9 cellular contexts compared by ENCODE assay signal in genomic region chr16:58027341-58028167, GRCh38. TPM values are rescaled to one million over a fixed set of nuclear protein-coding genes. Genes with fewer than 3 reads are reported as not detected.
DNase-seq lines count a peak whose midpoint lies in the region; ATAC-seq and TF ChIP-seq lines count a peak whose summit lies in the region.
"Had no signal": no experiment of that assay in that cellular context is flagged by ENCODE, and none has a peak within 500 bp of the region (broad histone marks: within the 10 kb centered on the region; RNA-seq: fewer than 3 reads in every experiment).

No MANE protein-coding gene starts in this region.

- H3K36me3 ChIP-seq in body of pancreas (replicated peaks in 1 of 2; ENCODE audit: insufficient read depth in 1 of 2, low read depth in 2 of 2) (no peaks in the 10 kb centered on the region), subcutaneous abdominal adipose tissue (ENCODE audit: control insufficient read depth in 5 of 5, insufficient read depth in 5 of 5, low read length in 5 of 5) (no peaks in the 10 kb centered on the region)

- H3K27ac ChIP-seq in body of pancreas (peak overlapping the region; percentile 75 to 94 (median 86)), subcutaneous abdominal adipose tissue (ENCODE audit: low read depth, low read length) (peak overlapping the region; percentile 69)

- H3K9me3 ChIP-seq in body of pancreas (no peaks in the 10 kb centered on the region), subcutaneous abdominal adipose tissue (ENCODE audit: control insufficient read depth in 5 of 5, low read length in 5 of 5) (no peaks in the 10 kb centered on the region)

- 10 to 15% methylated on average over 24 to 25 of the region's 26 CpGs for WGBS in body of pancreas, 2 donors

- H3K4me3 ChIP-seq in body of pancreas (peak overlapping the region; percentile 43 to 75), subcutaneous abdominal adipose tissue (ENCODE audit: low read depth in 1 of 5, low read length in 5 of 5) (peak overlapping the region; percentile 19 to 85 (median 81))

- peak in 2 of 3 donors; percentile 48 to 58 for TF ChIP-seq POLR2A in body of pancreas (IDR thresholded peaks at IDR 0.05)

- H3K27me3 ChIP-seq in body of pancreas (no peaks in the 10 kb centered on the region), subcutaneous abdominal adipose tissue (ENCODE audit: control insufficient read depth in 5 of 5, insufficient read depth in 4 of 5, low read length in 5 of 5) (no peaks in the 10 kb centered on the region)

- peak; percentile 17 for ATAC-seq in body of pancreas
- ATAC-seq in GM21526 (IDR thresholded peaks at IDR 0.05; ENCODE audit: low FRiP score, unreplicated experiment) = no peak
- no peak for ATAC-seq in GM21737 (IDR thresholded peaks at IDR 0.05; ENCODE audit: unreplicated experiment)

- H3K4me1 ChIP-seq in body of pancreas = peaks cover 93% of the 10 kb centered on the region
- H3K4me1 ChIP-seq in subcutaneous abdominal adipose tissue (ENCODE audit: control insufficient read depth in 5 of 5, insufficient read depth in 5 of 5, low read length in 5 of 5) = peaks cover 14 to 98% (median 87%) of the 10 kb centered on the region in 5 donors

- no peak for TF ChIP-seq CTCF in body of pancreas (IDR thresholded peaks at IDR 0.05)

- H3K9ac ChIP-seq in subcutaneous abdominal adipose tissue (ENCODE audit: low read length in 5 of 5) = peak overlapping the region in 2 of 5 donors; percentile 64 to 65

- intact Hi-C loops in body of pancreas (cut with DNase I) = no loop called here

- DNase-seq in NCI-H1417 (lab: John Stamatoyannopoulos, UW) = peak in 2 of 3 experiments; percentile 42 to 44
- no peak for DNase-seq in NCI-H1417 treated with DMSO at 0.1 percent for 48 hours (lab: John Stamatoyannopoulos, UW)
- peak; percentile 58 to 73 (median 72) for DNase-seq in body of pancreas
- peak; percentile 54 for DNase-seq in iris pigment epithelial cell (ENCODE audit: low read depth)
- no peak for DNase-seq in SIG-M5 treated with dmso at 0.1 percent for 504 hours (lab: John Stamatoyannopoulos, UW; ENCODE audit: unreplicated experiment)

RNA-seq across cellular contexts. Expression of gene MMP15, which starts 2.0 kb away (rescaled TPM):
- 10 to 100 TPM; 22.3 to 35.3 TPM for total RNA-seq in body of pancreas

RNA-seq across cellular contexts. Expression of gene USB1, which starts 26.3 kb away (rescaled TPM):
- total RNA-seq in body of pancreas = 10 to 100 TPM; 22.4 to 46.7 TPM

RNA-seq across cellular contexts. Expression of gene ZNF319, which starts 27.1 kb away (rescaled TPM):
- total RNA-seq in body of pancreas = 1 to 10 TPM; 3.3 to 4.7 TPM

RNA-seq across cellular contexts. Expression of gene CNGB1, which starts 56.6 kb away (rescaled TPM):
- not detected for total RNA-seq in body of pancreas
- total RNA-seq: SK-MEL-5 had no signal

Comparison
In these comparisons a context has a peak if more than half of its experiments do, and no peak if none do; other contexts are left out.
1. DNase-seq: peak in NCI-H1417 (2 of 3), body of pancreas (4 of 4) and iris pigment epithelial cell (single experiment); none in NCI-H1417 treated with DMSO at 0.1 percent for 48 hours (single experiment) and SIG-M5 treated with dmso at 0.1 percent for 504 hours (single experiment).